In genomic region chr10:17847586-17848296, GRCh38 we compare ENCODE assay signal across 8 cellular contexts. TPM values are rescaled to one million over a fixed set of nuclear protein-coding genes. Genes with fewer than 3 reads are reported as not detected.
A peak's percentile ranks its signal among the peaks of the same experiment; 100 is the strongest.
DNase-seq lines count a peak whose midpoint lies in the region; ATAC-seq, FAIRE-seq and TF ChIP-seq lines count a peak whose summit lies in the region.

No MANE protein-coding gene starts in this region.

- H3K27ac Mint-ChIP-seq in activated CD4-positive, alpha-beta memory T cell treated with anti-CD3 and anti-CD28 coated beads for 36 hours: no peak overlapping the region

- no peak for TF ChIP-seq EP300 in A549 (IDR thresholded peaks at IDR 0.05)

- peaks cover 8% of the 10 kb centered on the region for H3K27me3 Mint-ChIP-seq in activated CD4-positive, alpha-beta memory T cell treated with anti-CD3 and anti-CD28 coated beads for 36 hours

- intact Hi-C loops in activated CD4-positive, alpha-beta memory T cell treated with anti-CD3 and anti-CD28 coated beads for 36 hours (cut with micrococcal nuclease): no loop called here

- H3K27ac ChIP-seq in A549 (no peak overlapping the region), SJCRH30 (no peak overlapping the region), hepatocyte (no peak overlapping the region)

- POLR2A ChIA-PET in A549 (lab: Yijun Ruan, JAX) (no interaction called here), GM10248 (lab: Yijun Ruan, JAX) (no interaction called here)
- POLR2A ChIA-PET in activated CD4-positive, alpha-beta memory T cell treated with anti-CD3 and anti-CD28 coated beads for 36 hours (lab: Charles Lee): no interaction called here

- peak; percentile 57 to 60 for TF ChIP-seq RAD21 in A549 (conservative IDR thresholded peaks at IDR 0.05 in 1 of 2, IDR thresholded peaks at IDR 0.05 in 1 of 2)

- H3K4me3 ChIP-seq in A549 (no peak overlapping the region), SJCRH30 (no peak overlapping the region), hepatocyte (no peak overlapping the region)

- no peak for TF ChIP-seq POLR2A in A549 (IDR thresholded peaks at IDR 0.05; ENCODE audit: low read length)
- no peak for TF ChIP-seq POLR2A in erythroblast (IDR thresholded peaks at IDR 0.05; ENCODE audit: low read length)

- H3K36me3 ChIP-seq in SJCRH30 (no peaks in the 10 kb centered on the region), hepatocyte (replicated peaks; ENCODE audit: insufficient read depth, low read depth) (no peaks in the 10 kb centered on the region)

- H3K79me2 ChIP-seq in hepatocyte: no peaks in the 10 kb centered on the region

- peak; percentile 68 for TF ChIP-seq CTCF in A549 (IDR thresholded peaks at IDR 0.05)
- peak; percentile 26 for TF ChIP-seq CTCF in GM10248 (IDR thresholded peaks at IDR 0.05; ENCODE audit: control extremely low read depth, extremely low read depth, low read depth, missing control alignments)
- TF ChIP-seq CTCF in hepatocyte (IDR thresholded peaks at IDR 0.05; ENCODE audit: poor library complexity): peak; percentile 65

- CTCF ChIA-PET in A549 (lab: Yijun Ruan, JAX): interaction anchor here (0.6 to 6.9 kb wide), 20 partner anchors 9 to 377 kb away, joined by 3 to 40 read pairs (median 4); no protein-coding TSS in a partner anchor
- CTCF ChIA-PET in GM10248 (lab: Yijun Ruan, JAX): interaction anchor here (0.8 to 1.6 kb wide), 8 partner anchors 16 to 386 kb away, joined by 3 to 5 read pairs (median 3); no protein-coding TSS in a partner anchor
- CTCF ChIA-PET in activated CD4-positive, alpha-beta memory T cell treated with anti-CD3 and anti-CD28 coated beads for 36 hours (lab: Charles Lee): no interaction called here

- no peaks in the 10 kb centered on the region for H3K4me1 Mint-ChIP-seq in activated CD4-positive, alpha-beta memory T cell treated with anti-CD3 and anti-CD28 coated beads for 36 hours (ENCODE audit: low read depth)

- no peaks in the 10 kb centered on the region for H3K9me3 ChIP-seq in A549
- H3K9me3 ChIP-seq in SJCRH30 (replicated peaks): no peaks in the 10 kb centered on the region
- no peaks in the 10 kb centered on the region for H3K9me3 ChIP-seq in hepatocyte (ENCODE audit: low read depth)

- peaks cover 10% of the 10 kb centered on the region for H3K27me3 ChIP-seq in SJCRH30
- H3K27me3 ChIP-seq in hepatocyte: no peaks in the 10 kb centered on the region

- no peaks in the 10 kb centered on the region for H4K20me1 ChIP-seq in hepatocyte (ENCODE audit: insufficient read depth, poor library complexity, severe bottlenecking)

- H3K4me1 ChIP-seq in A549 (no peaks in the 10 kb centered on the region), SJCRH30 (no peaks in the 10 kb centered on the region), hepatocyte (ENCODE audit: insufficient read depth) (no peaks in the 10 kb centered on the region)

- DNase-seq in A549 (ENCODE audit: low read depth in 1 of 2, low spot score in 1 of 2) (no peak), GM10248 (ENCODE audit: extremely low spot score) (no peak), SJCRH30 (peak; percentile 11 to 43), hepatocyte (ENCODE audit: low spot score) (peak; percentile 55), erythroblast (lab: John Stamatoyannopoulos, UW) (no peak), NCI-H345 treated with DMSO at 0.1 percent for 48 hours (lab: John Stamatoyannopoulos, UW; ENCODE audit: unreplicated experiment) (no peak)
- DNase-seq in activated CD4-positive, alpha-beta memory T cell treated with anti-CD3 and anti-CD28 coated beads for 36 hours: no peak

- WGBS in A549 (ENCODE audit: missing lambda C conversion rate): 40% methylated on average over 5 of the region's 5 CpGs
- 48% methylated on average over 5 of the region's 5 CpGs for WGBS in hepatocyte (ENCODE audit: low lambda C conversion rate, missing lambda C conversion rate)

- H3K4me2 ChIP-seq in A549 (no peak overlapping the region), hepatocyte (no peak overlapping the region)

- no peaks in the 10 kb centered on the region for H3K9me3 Mint-ChIP-seq in activated CD4-positive, alpha-beta memory T cell treated with anti-CD3 and anti-CD28 coated beads for 36 hours

- ATAC-seq in A549 (peak; percentile 64 to 70; a peak in 5 of 6 replicates), HG03442 (IDR thresholded peaks at IDR 0.05; ENCODE audit: unreplicated experiment) (no peak)

- no peak for FAIRE-seq in A549 (lab: Jason Lieb, UNC)

- H2AFZ ChIP-seq in hepatocyte: no peak overlapping the region

- H3K36me3 Mint-ChIP-seq in activated CD4-positive, alpha-beta memory T cell treated with anti-CD3 and anti-CD28 coated beads for 36 hours: no peaks in the 10 kb centered on the region

- H3K9me2 ChIP-seq in hepatocyte (replicated peaks; ENCODE audit: insufficient read depth): no peaks in the 10 kb centered on the region

- no peak overlapping the region for H3K4me3 Mint-ChIP-seq in activated CD4-positive, alpha-beta memory T cell treated with anti-CD3 and anti-CD28 coated beads for 36 hours

TF ChIP-seq in A549, 52 proteins besides CTCF, POLR2A, EP300 and RAD21:
- no peak for TF ChIP-seq JUNB (IDR thresholded peaks at IDR 0.05)
- no peak for TF ChIP-seq BHLHE40 (IDR thresholded peaks at IDR 0.05; ENCODE audit: low read depth, low read length)
- TF ChIP-seq SMC3 (IDR thresholded peaks at IDR 0.05): peak; percentile 71
- TF ChIP-seq, protein P1, sequence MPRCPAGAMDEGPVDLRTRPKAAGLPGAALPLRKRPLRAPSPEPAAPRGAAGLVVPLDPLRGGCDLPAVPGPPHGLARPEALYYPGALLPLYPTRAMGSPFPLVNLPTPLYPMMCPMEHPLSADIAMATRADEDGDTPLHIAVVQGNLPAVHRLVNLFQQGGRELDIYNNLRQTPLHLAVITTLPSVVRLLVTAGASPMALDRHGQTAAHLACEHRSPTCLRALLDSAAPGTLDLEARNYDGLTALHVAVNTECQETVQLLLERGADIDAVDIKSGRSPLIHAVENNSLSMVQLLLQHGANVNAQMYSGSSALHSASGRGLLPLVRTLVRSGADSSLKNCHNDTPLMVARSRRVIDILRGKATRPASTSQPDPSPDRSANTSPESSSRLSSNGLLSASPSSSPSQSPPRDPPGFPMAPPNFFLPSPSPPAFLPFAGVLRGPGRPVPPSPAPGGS (IDR thresholded peaks at IDR 0.05): no peak
- TF ChIP-seq PBX3 (IDR thresholded peaks at IDR 0.05): no peak

RNA-seq across cellular contexts. Expression of gene MRC1, which starts 38.6 kb away (rescaled TPM):
- polyA plus RNA-seq in A549 (2011; rRNA removed): 0.01 TPM in 1 of 2 replicates, not detected in the other
- not detected in 2 replicates for polyA plus RNA-seq in A549 (2012; cell fraction: cytosol; rRNA removed)
- not detected in 2 replicates for polyA plus RNA-seq in A549 (2012; cell fraction: nucleus; rRNA removed)
- 0.01 to 0.03 TPM in 2 of 3 replicates, not detected in the other for polyA plus RNA-seq in A549 (2017; fragmentation: RNase III; extraction: RNeasy Plus Mini Kit Qiagen cat#74134 plus additional on column Dnase treatment)
- 0.04 and 0.05 TPM in 2 replicates for polyA minus RNA-seq in A549 (2011; rRNA and poly(A)+ RNA removed)
- 0.03 TPM in 1 of 2 replicates, not detected in the other for total RNA-seq in SJCRH30 (2014; rRNA removed; shearing (Covaris generic))
- 1.8 and 2.4 TPM in 2 replicates for total RNA-seq in hepatocyte
- 0.13 and 0.30 TPM in 2 replicates for polyA plus RNA-seq in hepatocyte
- under 1 TPM in 1 of 2 experiments, not detected in 1; 0.05 TPM for total RNA-seq in activated CD4-positive, alpha-beta memory T cell treated with anti-CD3 and anti-CD28 coated beads for 36 hours

Comparison
In these comparisons a context has a peak if more than half of its experiments do, and no peak if none do; other contexts are left out.
1. DNase-seq: peak in SJCRH30 (2 of 2) and hepatocyte (single experiment); none in A549 (0 of 2), GM10248 (single experiment), erythroblast (0 of 2), NCI-H345 treated with DMSO at 0.1 percent for 48 hours (single experiment) and activated CD4-positive, alpha-beta memory T cell treated with anti-CD3 and anti-CD28 coated beads for 36 hours (single experiment).
2. Peak in every context shown above with its lines, with median percentiles within 50 percentile points of each other: CTCF ChIP-seq.